Comparison of ENCODE assay signal across 2 cellular contexts in genomic region chr11:16738949-16739262, GRCh38.
TF ChIP-seq lines count a peak whose summit lies in the region.

No MANE protein-coding gene starts in this region.

TF ChIP-seq in HCT116, 20 proteins besides CTCF, POLR2A, EP300 and RAD21:
- TF ChIP-seq ELF1 (IDR thresholded peaks at IDR 0.05; ENCODE audit: borderline replicate concordance, low read depth) (no peak), ZNF274 (IDR thresholded peaks at IDR 0.05; ENCODE audit: low read depth, low read length) (no peak), ZFX (IDR thresholded peaks at IDR 0.05) (peak; percentile 63; the same call in 1 of the 2 replicates), CEBPB (IDR thresholded peaks at IDR 0.05; ENCODE audit: low read depth) (no peak)

TF ChIP-seq in GM12878, 131 proteins besides CTCF, POLR2A, EP300 and RAD21:
- TF ChIP-seq BRCA1 (IDR thresholded peaks at IDR 0.05; ENCODE audit: low read depth, low read length) (no peak), HDAC6 (IDR thresholded peaks at IDR 0.05; ENCODE audit: unreplicated experiment) (no peak), MLLT1 (IDR thresholded peaks at IDR 0.05) (peak; percentile 14), PAX8 (IDR thresholded peaks at IDR 0.05) (0 out of 2 replicates have a peak, but pooled peaks have one; percentile 29), HDGF (IDR thresholded peaks at IDR 0.05) (0 out of 2 replicates have a peak, but pooled peaks have one; percentile 3), EED (IDR thresholded peaks at IDR 0.05; ENCODE audit: low read depth) (0 out of 2 replicates have a peak, but pooled peaks have one; percentile 11)
